1 cellular context compared by ENCODE assay signal in the genomic region with DNA sequence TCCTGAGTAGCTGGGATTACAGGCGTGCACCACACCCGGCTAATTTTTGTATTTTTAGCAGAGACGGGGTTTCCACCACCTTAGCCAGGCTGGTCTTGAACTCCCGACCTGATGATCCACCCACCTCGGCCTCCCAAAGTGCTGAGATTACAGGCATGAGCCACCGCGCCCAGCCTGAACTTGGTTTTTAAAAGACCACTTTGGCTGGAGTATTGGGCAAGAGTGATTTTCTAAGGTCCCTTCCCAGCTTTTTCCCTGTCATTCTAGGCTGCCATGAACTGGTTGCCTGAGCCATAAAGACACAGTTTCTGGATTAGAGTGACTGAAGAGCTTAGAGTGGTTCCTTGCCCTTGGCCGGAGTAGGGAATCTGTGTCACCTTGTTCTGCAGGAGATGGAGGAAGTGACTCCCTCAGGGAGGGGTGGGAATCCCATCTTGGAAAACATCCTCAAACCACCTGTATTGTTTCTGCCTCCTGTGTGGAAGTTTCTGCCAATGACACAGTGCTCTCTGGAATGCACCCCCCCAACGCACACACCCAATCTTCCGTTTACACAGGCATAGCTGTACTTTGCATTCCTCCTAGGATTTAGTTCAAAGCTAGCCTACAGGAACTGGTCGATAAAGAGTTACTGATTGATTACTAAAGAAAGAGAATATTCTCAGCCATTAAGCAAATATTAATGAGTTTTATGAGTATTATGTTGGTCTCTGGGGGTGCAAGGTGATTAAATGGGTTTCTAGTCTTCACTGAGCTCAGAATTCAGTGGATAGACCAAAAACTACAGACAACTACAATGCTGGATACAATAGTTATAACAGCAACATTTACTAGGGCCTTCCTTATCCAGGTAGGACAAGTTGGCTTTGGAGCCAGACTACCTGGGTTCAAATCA.
TF ChIP-seq lines count a peak whose summit lies in the region.

No MANE protein-coding gene starts in this region.

TF ChIP-seq in HepG2, 621 proteins besides CTCF, POLR2A, EP300 and RAD21 (continued from another document and continues in another):
- TF ChIP-seq ZNF615 (CRISPR knock-in tag; IDR thresholded peaks at IDR 0.05; ENCODE audit: borderline replicate concordance) = peak; percentile 95; the same call in 1 of the 2 replicates
- peak; percentile 61; the same call in 1 of the 2 replicates for TF ChIP-seq ARID2 (CRISPR knock-in tag; IDR thresholded peaks at IDR 0.05; ENCODE audit: borderline replicate concordance)
- TF ChIP-seq STAG1 (CRISPR knock-in tag; IDR thresholded peaks at IDR 0.05) = peak; percentile 50
- TF ChIP-seq HINFP (CRISPR knock-in tag; IDR thresholded peaks at IDR 0.05; ENCODE audit: low read depth) = peak; percentile 94
- TF ChIP-seq HOXA5 (CRISPR knock-in tag; IDR thresholded peaks at IDR 0.05) = peak; percentile 97
- no peak for TF ChIP-seq HOXA7 (CRISPR knock-in tag; IDR thresholded peaks at IDR 0.05)
- peak; percentile 84 for TF ChIP-seq FOXK2 (IDR thresholded peaks at IDR 0.05)
- peak; percentile 95; the same call in 1 of the 2 replicates for TF ChIP-seq ZFP1 (CRISPR knock-in tag; IDR thresholded peaks at IDR 0.05)
- TF ChIP-seq, protein P1, sequence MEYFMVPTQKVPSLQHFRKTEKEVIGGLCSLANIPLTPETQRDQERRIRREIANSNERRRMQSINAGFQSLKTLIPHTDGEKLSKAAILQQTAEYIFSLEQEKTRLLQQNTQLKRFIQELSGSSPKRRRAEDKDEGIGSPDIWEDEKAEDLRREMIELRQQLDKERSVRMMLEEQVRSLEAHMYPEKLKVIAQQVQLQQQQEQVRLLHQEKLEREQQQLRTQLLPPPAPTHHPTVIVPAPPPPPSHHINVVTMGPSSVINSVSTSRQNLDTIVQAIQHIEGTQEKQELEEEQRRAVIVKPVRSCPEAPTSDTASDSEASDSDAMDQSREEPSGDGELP (IDR thresholded peaks at IDR 0.05; ENCODE audit: borderline replicate concordance, low read depth) = peak; percentile 97
- TF ChIP-seq TIGD3 (CRISPR knock-in tag; IDR thresholded peaks at IDR 0.05; ENCODE audit: borderline replicate concordance) = peak; percentile 91; the same call in 1 of the 2 replicates
- TF ChIP-seq, protein P2, sequence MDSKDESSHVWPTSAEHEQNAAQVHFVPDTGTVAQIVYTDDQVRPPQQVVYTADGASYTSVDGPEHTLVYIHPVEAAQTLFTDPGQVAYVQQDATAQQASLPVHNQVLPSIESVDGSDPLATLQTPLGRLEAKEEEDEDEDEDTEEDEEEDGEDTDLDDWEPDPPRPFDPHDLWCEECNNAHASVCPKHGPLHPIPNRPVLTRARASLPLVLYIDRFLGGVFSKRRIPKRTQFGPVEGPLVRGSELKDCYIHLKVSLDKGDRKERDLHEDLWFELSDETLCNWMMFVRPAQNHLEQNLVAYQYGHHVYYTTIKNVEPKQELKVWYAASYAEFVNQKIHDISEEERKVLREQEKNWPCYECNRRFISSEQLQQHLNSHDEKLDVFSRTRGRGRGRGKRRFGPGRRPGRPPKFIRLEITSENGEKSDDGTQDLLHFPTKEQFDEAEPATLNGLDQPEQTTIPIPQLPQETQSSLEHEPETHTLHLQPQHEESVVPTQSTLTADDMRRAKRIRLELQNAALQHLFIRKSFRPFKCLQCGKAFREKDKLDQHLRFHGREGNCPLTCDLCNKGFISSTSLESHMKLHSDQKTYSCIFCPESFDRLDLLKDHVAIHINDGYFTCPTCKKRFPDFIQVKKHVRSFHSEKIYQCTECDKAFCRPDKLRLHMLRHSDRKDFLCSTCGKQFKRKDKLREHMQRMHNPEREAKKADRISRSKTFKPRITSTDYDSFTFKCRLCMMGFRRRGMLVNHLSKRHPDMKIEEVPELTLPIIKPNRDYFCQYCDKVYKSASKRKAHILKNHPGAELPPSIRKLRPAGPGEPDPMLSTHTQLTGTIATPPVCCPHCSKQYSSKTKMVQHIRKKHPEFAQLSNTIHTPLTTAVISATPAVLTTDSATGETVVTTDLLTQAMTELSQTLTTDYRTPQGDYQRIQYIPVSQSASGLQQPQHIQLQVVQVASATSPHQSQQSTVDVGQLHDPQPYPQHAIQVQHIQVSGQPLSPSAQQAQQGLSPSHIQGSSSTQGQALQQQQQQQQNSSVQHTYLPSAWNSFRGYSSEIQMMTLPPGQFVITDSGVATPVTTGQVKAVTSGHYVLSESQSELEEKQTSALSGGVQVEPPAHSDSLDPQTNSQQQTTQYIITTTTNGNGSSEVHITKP (CRISPR knock-in tag; IDR thresholded peaks at IDR 0.05; ENCODE audit: low read depth) = peak; percentile 92
- TF ChIP-seq ZNF138 (CRISPR knock-in tag; IDR thresholded peaks at IDR 0.05; ENCODE audit: low read depth) = no peak
- TF ChIP-seq BRD4 (CRISPR knock-in tag; IDR thresholded peaks at IDR 0.05) = peak; percentile 100
- TF ChIP-seq, protein P3, sequence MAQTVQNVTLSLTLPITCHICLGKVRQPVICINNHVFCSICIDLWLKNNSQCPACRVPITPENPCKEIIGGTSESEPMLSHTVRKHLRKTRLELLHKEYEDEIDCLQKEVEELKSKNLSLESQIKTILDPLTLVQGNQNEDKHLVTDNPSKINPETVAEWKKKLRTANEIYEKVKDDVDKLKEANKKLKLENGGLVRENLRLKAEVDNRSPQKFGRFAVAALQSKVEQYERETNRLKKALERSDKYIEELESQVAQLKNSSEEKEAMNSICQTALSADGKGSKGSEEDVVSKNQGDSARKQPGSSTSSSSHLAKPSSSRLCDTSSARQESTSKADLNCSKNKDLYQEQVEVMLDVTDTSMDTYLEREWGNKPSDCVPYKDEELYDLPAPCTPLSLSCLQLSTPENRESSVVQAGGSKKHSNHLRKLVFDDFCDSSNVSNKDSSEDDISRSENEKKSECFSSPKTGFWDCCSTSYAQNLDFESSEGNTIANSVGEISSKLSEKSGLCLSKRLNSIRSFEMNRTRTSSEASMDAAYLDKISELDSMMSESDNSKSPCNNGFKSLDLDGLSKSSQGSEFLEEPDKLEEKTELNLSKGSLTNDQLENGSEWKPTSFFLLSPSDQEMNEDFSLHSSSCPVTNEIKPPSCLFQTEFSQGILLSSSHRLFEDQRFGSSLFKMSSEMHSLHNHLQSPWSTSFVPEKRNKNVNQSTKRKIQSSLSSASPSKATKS (CRISPR knock-in tag; IDR thresholded peaks at IDR 0.05) = peak; percentile 90; the same call in 1 of the 2 replicates
- TF ChIP-seq SALL1 (CRISPR knock-in tag; IDR thresholded peaks at IDR 0.05) = peak; percentile 100
- TF ChIP-seq, protein P4, sequence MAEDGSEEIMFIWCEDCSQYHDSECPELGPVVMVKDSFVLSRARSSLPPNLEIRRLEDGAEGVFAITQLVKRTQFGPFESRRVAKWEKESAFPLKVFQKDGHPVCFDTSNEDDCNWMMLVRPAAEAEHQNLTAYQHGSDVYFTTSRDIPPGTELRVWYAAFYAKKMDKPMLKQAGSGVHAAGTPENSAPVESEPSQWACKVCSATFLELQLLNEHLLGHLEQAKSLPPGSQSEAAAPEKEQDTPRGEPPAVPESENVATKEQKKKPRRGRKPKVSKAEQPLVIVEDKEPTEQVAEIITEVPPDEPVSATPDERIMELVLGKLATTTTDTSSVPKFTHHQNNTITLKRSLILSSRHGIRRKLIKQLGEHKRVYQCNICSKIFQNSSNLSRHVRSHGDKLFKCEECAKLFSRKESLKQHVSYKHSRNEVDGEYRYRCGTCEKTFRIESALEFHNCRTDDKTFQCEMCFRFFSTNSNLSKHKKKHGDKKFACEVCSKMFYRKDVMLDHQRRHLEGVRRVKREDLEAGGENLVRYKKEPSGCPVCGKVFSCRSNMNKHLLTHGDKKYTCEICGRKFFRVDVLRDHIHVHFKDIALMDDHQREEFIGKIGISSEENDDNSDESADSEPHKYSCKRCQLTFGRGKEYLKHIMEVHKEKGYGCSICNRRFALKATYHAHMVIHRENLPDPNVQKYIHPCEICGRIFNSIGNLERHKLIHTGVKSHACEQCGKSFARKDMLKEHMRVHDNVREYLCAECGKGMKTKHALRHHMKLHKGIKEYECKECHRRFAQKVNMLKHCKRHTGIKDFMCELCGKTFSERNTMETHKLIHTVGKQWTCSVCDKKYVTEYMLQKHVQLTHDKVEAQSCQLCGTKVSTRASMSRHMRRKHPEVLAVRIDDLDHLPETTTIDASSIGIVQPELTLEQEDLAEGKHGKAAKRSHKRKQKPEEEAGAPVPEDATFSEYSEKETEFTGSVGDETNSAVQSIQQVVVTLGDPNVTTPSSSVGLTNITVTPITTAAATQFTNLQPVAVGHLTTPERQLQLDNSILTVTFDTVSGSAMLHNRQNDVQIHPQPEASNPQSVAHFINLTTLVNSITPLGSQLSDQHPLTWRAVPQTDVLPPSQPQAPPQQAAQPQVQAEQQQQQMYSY (CRISPR knock-in tag; IDR thresholded peaks at IDR 0.05) = peak; percentile 72; the same call in 1 of the 2 replicates
- no peak; the same call in 1 of the 2 replicates for TF ChIP-seq ZNF768 (CRISPR knock-in tag; IDR thresholded peaks at IDR 0.05)
- TF ChIP-seq ZNF709 (CRISPR knock-in tag; IDR thresholded peaks at IDR 0.05) = peak; percentile 68; the same call in 1 of the 2 replicates
- TF ChIP-seq MXI1 (IDR thresholded peaks at IDR 0.05; ENCODE audit: borderline replicate concordance, low read depth, low read length) = peak; percentile 66; the same call in 2 of the 3 replicates
- TF ChIP-seq ZNF597 (CRISPR knock-in tag; IDR thresholded peaks at IDR 0.05) = 0 out of 2 replicates have a peak, but pooled peaks have one; percentile 86
- TF ChIP-seq, protein P5, sequence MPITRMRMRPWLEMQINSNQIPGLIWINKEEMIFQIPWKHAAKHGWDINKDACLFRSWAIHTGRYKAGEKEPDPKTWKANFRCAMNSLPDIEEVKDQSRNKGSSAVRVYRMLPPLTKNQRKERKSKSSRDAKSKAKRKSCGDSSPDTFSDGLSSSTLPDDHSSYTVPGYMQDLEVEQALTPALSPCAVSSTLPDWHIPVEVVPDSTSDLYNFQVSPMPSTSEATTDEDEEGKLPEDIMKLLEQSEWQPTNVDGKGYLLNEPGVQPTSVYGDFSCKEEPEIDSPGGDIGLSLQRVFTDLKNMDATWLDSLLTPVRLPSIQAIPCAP (CRISPR knock-in tag; IDR thresholded peaks at IDR 0.05; ENCODE audit: low read depth) = peak; percentile 26; the same call in 1 of the 2 replicates
- TF ChIP-seq, protein P6, sequence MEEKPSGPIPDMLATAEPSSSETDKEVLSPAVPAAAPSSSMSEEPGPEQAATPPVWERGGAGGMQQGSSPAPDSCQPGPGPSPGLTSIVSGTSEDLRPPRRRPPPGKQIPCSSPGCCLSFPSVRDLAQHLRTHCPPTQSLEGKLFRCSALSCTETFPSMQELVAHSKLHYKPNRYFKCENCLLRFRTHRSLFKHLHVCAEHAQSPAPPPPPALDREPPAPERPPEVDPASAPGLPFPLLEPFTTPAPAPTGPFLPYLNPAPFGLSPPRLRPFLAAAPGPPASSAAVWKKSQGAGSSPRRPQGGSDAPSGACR (CRISPR knock-in tag; IDR thresholded peaks at IDR 0.05) = peak; percentile 100
- peak; percentile 98 for TF ChIP-seq NKX3-1 (CRISPR knock-in tag; IDR thresholded peaks at IDR 0.05)
- TF ChIP-seq ZNF598 (CRISPR knock-in tag; IDR thresholded peaks at IDR 0.05; ENCODE audit: borderline replicate concordance) = peak; percentile 72; the same call in 1 of the 2 replicates
- TF ChIP-seq, protein P7, sequence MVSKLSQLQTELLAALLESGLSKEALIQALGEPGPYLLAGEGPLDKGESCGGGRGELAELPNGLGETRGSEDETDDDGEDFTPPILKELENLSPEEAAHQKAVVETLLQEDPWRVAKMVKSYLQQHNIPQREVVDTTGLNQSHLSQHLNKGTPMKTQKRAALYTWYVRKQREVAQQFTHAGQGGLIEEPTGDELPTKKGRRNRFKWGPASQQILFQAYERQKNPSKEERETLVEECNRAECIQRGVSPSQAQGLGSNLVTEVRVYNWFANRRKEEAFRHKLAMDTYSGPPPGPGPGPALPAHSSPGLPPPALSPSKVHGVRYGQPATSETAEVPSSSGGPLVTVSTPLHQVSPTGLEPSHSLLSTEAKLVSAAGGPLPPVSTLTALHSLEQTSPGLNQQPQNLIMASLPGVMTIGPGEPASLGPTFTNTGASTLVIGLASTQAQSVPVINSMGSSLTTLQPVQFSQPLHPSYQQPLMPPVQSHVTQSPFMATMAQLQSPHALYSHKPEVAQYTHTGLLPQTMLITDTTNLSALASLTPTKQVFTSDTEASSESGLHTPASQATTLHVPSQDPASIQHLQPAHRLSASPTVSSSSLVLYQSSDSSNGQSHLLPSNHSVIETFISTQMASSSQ (IDR thresholded peaks at IDR 0.05; ENCODE audit: low read depth) = peak; percentile 100
- TF ChIP-seq, protein P7 (CRISPR knock-in tag; IDR thresholded peaks at IDR 0.05; ENCODE audit: borderline replicate concordance) = peak; percentile 100
- TF ChIP-seq ZNF772 (CRISPR knock-in tag; IDR thresholded peaks at IDR 0.05) = peak; percentile 94; the same call in 1 of the 2 replicates
- peak; percentile 92 for TF ChIP-seq ZNF317 (CRISPR knock-in tag; IDR thresholded peaks at IDR 0.05)
